ENCODE assay signal across 8 cellular contexts in the genomic region with DNA sequence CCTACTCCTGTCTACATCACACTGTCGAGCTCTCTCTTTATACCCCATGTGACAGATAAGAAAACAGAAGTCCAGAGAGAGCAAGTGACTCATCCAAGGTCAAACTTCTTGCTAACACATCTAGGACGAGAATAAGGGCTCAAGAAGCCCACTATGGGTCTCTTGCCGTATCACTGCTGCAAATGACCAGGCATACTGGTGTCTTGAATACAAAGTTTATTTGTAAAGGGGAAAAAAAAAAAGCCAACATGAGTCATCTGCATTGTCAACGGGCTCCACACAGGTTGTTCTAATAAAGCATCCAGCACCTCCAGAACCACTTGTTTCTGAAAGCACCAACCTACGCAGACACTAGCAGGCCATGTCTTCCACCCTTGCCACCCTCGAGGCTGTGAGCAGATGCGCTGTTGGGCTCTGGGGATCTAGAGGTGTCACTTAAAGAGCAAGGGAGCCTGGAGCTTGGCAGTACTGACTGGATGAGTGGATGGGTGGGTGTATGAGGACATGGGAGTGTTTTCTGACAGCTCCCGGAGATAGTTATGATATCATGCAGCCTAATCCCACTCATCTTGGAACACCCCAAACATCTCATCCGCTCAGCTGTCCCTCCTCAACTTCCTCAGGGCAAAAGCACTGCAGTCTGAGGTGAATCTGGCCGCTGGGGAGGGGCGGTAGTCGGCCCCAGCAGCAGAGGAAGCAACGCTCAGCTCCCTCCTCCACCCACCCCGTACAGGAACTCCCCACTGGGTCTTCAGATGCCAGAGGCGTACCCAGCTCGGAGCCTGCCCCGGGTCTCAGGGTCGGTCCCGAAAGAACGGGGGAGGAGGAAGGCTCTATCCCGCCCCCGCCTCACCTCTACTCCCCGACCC. TPM values are rescaled to one million over a fixed set of nuclear protein-coding genes. Genes with fewer than 3 reads are reported as not detected.
DNase-seq lines count a peak whose midpoint lies in the region; ATAC-seq and TF ChIP-seq lines count a peak whose summit lies in the region.

No MANE protein-coding gene starts in this region.

- no peaks in the 10 kb centered on the region for H3K9me3 Mint-ChIP-seq in CD4-positive, alpha-beta memory T cell

- no peaks in the 10 kb centered on the region for H3K27me3 Mint-ChIP-seq in CD4-positive, alpha-beta memory T cell

- H3K79me2 ChIP-seq in OCI-LY7 (ENCODE audit: insufficient read depth, low read depth, low read length): peaks cover 18% of the 10 kb centered on the region; the same call in 1 of the 2 replicates

- CTCF ChIA-PET in CD4-positive, alpha-beta memory T cell (lab: Charles Lee; ENCODE audit: partially characterized antibody): interaction anchor here (0.9 to 3.1 kb wide), 15 partner anchors 8 to 963 kb away, joined by 3 to 34 read pairs (median 4); no protein-coding TSS in a partner anchor
- CTCF ChIA-PET in OCI-LY7 (lab: Charles Lee; ENCODE audit: unreplicated experiment): interaction anchor here (0.9 to 1.7 kb wide), 3 partner anchors 15 to 965 kb away, joined by 3 to 4 read pairs (median 4); no protein-coding TSS in a partner anchor

- peak overlapping the region; percentile 61; the same call in 1 of the 2 replicates for H2AFZ ChIP-seq in OCI-LY7 (ENCODE audit: low read length)

- no peaks in the 10 kb centered on the region for H3K27me3 ChIP-seq in CD4-positive, alpha-beta memory T cell (ENCODE audit: insufficient read depth, low read length)
- no peaks in the 10 kb centered on the region for H3K27me3 ChIP-seq in neutrophil

- POLR2A ChIA-PET in CD4-positive, alpha-beta memory T cell (lab: Charles Lee; ENCODE audit: partially characterized antibody): interaction anchor here (0.7 to 2.3 kb wide), 13 partner anchors 10 to 345 kb away, joined by 3 to 17 read pairs (median 3); a partner anchor contains a TSS
- POLR2A ChIA-PET in OCI-LY7 (lab: Charles Lee): interaction anchor here (0.5 to 3.0 kb wide), 14 partner anchors 9 to 181 kb away, joined by 3 to 24 read pairs (median 4); a partner anchor contains a TSS

- intact Hi-C loops in CD4-positive, alpha-beta memory T cell (cut with micrococcal nuclease): loop anchor here (2.0 to 10.0 kb wide), 6 partner anchors 109 to 950 kb away; a partner anchor contains a TSS
- intact Hi-C loops in OCI-LY7 (cut with micrococcal nuclease; ENCODE audit: unreplicated experiment): loop anchor here (1.0 to 5.0 kb wide), 6 partner anchors 17 to 254 kb away; a partner anchor contains a TSS

- H3K27ac ChIP-seq in CD4-positive, alpha-beta memory T cell (ENCODE audit: low read depth, low read length): peak overlapping the region; percentile 41
- peak overlapping the region; percentile 55 for H3K27ac ChIP-seq in OCI-LY7 (ENCODE audit: low read depth, low read length, poor library complexity, severe bottlenecking)
- H3K27ac ChIP-seq in neutrophil: no peak overlapping the region

- H3K4me2 ChIP-seq in OCI-LY7 (ENCODE audit: low read length): peak overlapping the region; percentile 70

- DNase-seq in CD4-positive, alpha-beta memory T cell: peak; percentile 37 to 69 (median 41)
- peak; percentile 56 for DNase-seq in GM19238 (ENCODE audit: insufficient read length, low spot score)
- DNase-seq in OCI-LY7 (ENCODE audit: low spot score): peak; percentile 76
- peak; percentile 75 for DNase-seq in activated effector memory CD4-positive, alpha-beta T cell treated with anti-CD3 and anti-CD28 coated beads, Interleukin-2, amount 50 U/mL, for 16 hours
- peak; percentile 30 for DNase-seq in glomerular visceral epithelial cell (ENCODE audit: extremely low spot score)
- no peak for DNase-seq in ureter (ENCODE audit: low spot score)

- peaks cover 25 to 46% (median 31%) of the 10 kb centered on the region in 4 donors for H3K4me1 Mint-ChIP-seq in CD4-positive, alpha-beta memory T cell

- H3K4me1 ChIP-seq in CD4-positive, alpha-beta memory T cell (ENCODE audit: insufficient read depth, low read length): peaks cover 13% of the 10 kb centered on the region
- H3K4me1 ChIP-seq in OCI-LY7 (ENCODE audit: insufficient read depth, low read length, poor library complexity, severe bottlenecking): peaks cover 32% of the 10 kb centered on the region
- H3K4me1 ChIP-seq in neutrophil (ENCODE audit: control insufficient read depth in 1 of 2, insufficient read depth in 1 of 2, low read depth in 1 of 2, low read length in 1 of 2): peaks cover 25 to 28% of the 10 kb centered on the region in 2 experiments

- H3K9me3 ChIP-seq in CD4-positive, alpha-beta memory T cell (ENCODE audit: control insufficient read depth in 1 of 2, low read length in 2 of 2): no peaks in the 10 kb centered on the region
- H3K9me3 ChIP-seq in OCI-LY7 (ENCODE audit: low read length): no peaks in the 10 kb centered on the region
- no peaks in the 10 kb centered on the region for H3K9me3 ChIP-seq in neutrophil

- H3K9me2 ChIP-seq in OCI-LY7 (ENCODE audit: insufficient read depth, low read length): no peaks in the 10 kb centered on the region

- no TSS peak for BruUV-seq in OCI-LY7 (replicated peaks; lab: Mats Ljungman, UMichigan)

- peak; percentile 65 for ATAC-seq in HG03159 (IDR thresholded peaks at IDR 0.05; ENCODE audit: unreplicated experiment)

- no peaks in the 10 kb centered on the region for H3K36me3 ChIP-seq in CD4-positive, alpha-beta memory T cell (ENCODE audit: insufficient read depth, low read length)
- H3K36me3 ChIP-seq in OCI-LY7 (ENCODE audit: insufficient read depth, low read length) (no peaks in the 10 kb centered on the region), neutrophil (no peaks in the 10 kb centered on the region)

- H3K4me3 ChIP-seq in CD4-positive, alpha-beta memory T cell (ENCODE audit: low read length in 2 of 2): peak overlapping the region; percentile 39 to 54
- peak overlapping the region; percentile 89 for H3K4me3 ChIP-seq in OCI-LY7 (ENCODE audit: low read depth, low read length, poor library complexity, severe bottlenecking)
- peak overlapping the region; percentile 60 to 78 for H3K4me3 ChIP-seq in neutrophil (ENCODE audit: low read depth in 1 of 2, low read length in 1 of 2)

- TF ChIP-seq CTCF in OCI-LY7 (conservative IDR thresholded peaks at IDR 0.05; ENCODE audit: low read length) (no peak), neutrophil (IDR thresholded peaks at IDR 0.05) (no peak)

- peak overlapping the region; percentile 78 to 93 (median 88) for H3K27ac Mint-ChIP-seq in CD4-positive, alpha-beta memory T cell

- H3K36me3 Mint-ChIP-seq in CD4-positive, alpha-beta memory T cell: peaks cover 0 to 5% of the 10 kb centered on the region in 2 donors

- peak overlapping the region; percentile 84 to 92 (median 90) for H3K4me3 Mint-ChIP-seq in CD4-positive, alpha-beta memory T cell

- no peaks in the 10 kb centered on the region for H4K20me1 ChIP-seq in OCI-LY7 (ENCODE audit: insufficient read depth, low read length)

RNA-seq across cellular contexts. Expression of a gene that starts 1.1 kb away (rescaled TPM):
- total RNA-seq in CD4-positive, alpha-beta memory T cell: 10 to 100 TPM; 14.5 to 14.7 TPM
- polyA plus RNA-seq in CD4-positive, alpha-beta memory T cell: 10 to 100 TPM; 13.1 to 16.2 TPM
- total RNA-seq in OCI-LY7 (2014; rRNA removed; shearing (Covaris generic)): 36.1 and 44.7 TPM in 2 replicates
- total RNA-seq in OCI-LY7 (2022) (44.1 and 52.4 TPM in 2 replicates), ureter (13.9 TPM)
